ENCODE assay signal across 14 cellular contexts in genomic region chr22:19772673-19773469, GRCh38. TPM values are rescaled to one million over a fixed set of nuclear protein-coding genes. Genes with fewer than 3 reads are reported as not detected.
DNase-seq lines count a peak whose midpoint lies in the region; ATAC-seq, FAIRE-seq and TF ChIP-seq lines count a peak whose summit lies in the region.
"Had no signal": no experiment of that assay in that cellular context is flagged by ENCODE, and none has a peak within 500 bp of the region (broad histone marks: within the 10 kb centered on the region; RNA-seq: fewer than 3 reads in every experiment).

No MANE protein-coding gene starts in this region.

- peak; percentile 70 for DNase-seq in DMS153 (lab: John Stamatoyannopoulos, UW)
- DNase-seq in endothelial cell of umbilical vein (ENCODE audit: low read depth, low spot score): peak; percentile 83
- DNase-seq in smooth muscle cell (lab: John Stamatoyannopoulos, UW; ENCODE audit: unreplicated experiment): no peak
- no peak for DNase-seq in SIG-M5 (lab: John Stamatoyannopoulos, UW)
- DNase-seq: activated effector memory CD4-positive, alpha-beta T cell treated with anti-CD3 and anti-CD28 coated beads, Interleukin-2, amount 50 U/mL, for 16 hours; CD4-positive, CD25-positive, alpha-beta regulatory T cell; endodermal cell; GM23248; T-cell had no signal

- H4K20me1 ChIP-seq in endothelial cell of umbilical vein (replicated peaks; ENCODE audit: control insufficient read depth, extremely low read depth, insufficient read depth, low read length): no peaks in the 10 kb centered on the region
- H4K20me1 ChIP-seq in smooth muscle cell (ENCODE audit: low read depth): no peaks in the 10 kb centered on the region

- no peak for TF ChIP-seq POLR2A in endothelial cell of umbilical vein (IDR thresholded peaks at IDR 0.05; ENCODE audit: low read depth, low read length)

- H2AFZ ChIP-seq in endothelial cell of umbilical vein (ENCODE audit: low read depth, low read length): peak overlapping the region; percentile 39
- H2AFZ ChIP-seq in smooth muscle cell (ENCODE audit: low read depth): no peak overlapping the region
- H2AFZ ChIP-seq: GM23248 had no signal

- H3K9ac ChIP-seq in endothelial cell of umbilical vein (replicated peaks; ENCODE audit: extremely low read depth, insufficient read depth, low read length) (peak overlapping the region; percentile 24), smooth muscle cell (ENCODE audit: low read depth) (no peak overlapping the region)
- H3K9ac ChIP-seq: GM23248 had no signal

- H3K27me3 ChIP-seq in endothelial cell of umbilical vein (ENCODE audit: control insufficient read depth in 2 of 2, insufficient read depth in 2 of 2, low read length in 2 of 2): peaks cover 5 to 7% of the 10 kb centered on the region in 2 experiments
- H3K27me3 ChIP-seq in smooth muscle cell (ENCODE audit: low read depth): peaks cover 70% of the 10 kb centered on the region

- H3K9me1 ChIP-seq in endothelial cell of umbilical vein (replicated peaks; ENCODE audit: control insufficient read depth, extremely low read depth, insufficient read depth, low read length): no peaks in the 10 kb centered on the region

- intact Hi-C loops in endothelial cell of umbilical vein (cut with micrococcal nuclease): loop anchor here (2.0 to 5.0 kb wide), 3 partner anchors 34 to 139 kb away; no protein-coding TSS in a partner anchor

- H3K4me3 ChIP-seq in endothelial cell of umbilical vein (replicated peaks in 1 of 3; ENCODE audit: insufficient read depth in 1 of 3, low read depth in 1 of 3, low read length in 3 of 3): no peak overlapping the region
- no peak overlapping the region for H3K4me3 ChIP-seq in smooth muscle cell
- H3K4me3 ChIP-seq: GM23248, thoracic aorta had no signal

- TF ChIP-seq CTCF in endothelial cell of umbilical vein (IDR thresholded peaks at IDR 0.05; ENCODE audit: extremely low read depth in 1 of 2, insufficient read depth in 1 of 2, low read depth in 1 of 2, low read length in 2 of 2) (peak; percentile 15 to 29), smooth muscle cell (IDR thresholded peaks at IDR 0.05; ENCODE audit: borderline replicate concordance, insufficient read depth, poor library complexity, severe bottlenecking) (no peak)

- H3K4me2 ChIP-seq in endothelial cell of umbilical vein (ENCODE audit: insufficient read depth, low read length) (peak overlapping the region; percentile 9), smooth muscle cell (no peak overlapping the region)

- H3K9me3 ChIP-seq in endothelial cell of umbilical vein (replicated peaks; ENCODE audit: control insufficient read depth, insufficient read depth, low read length): no peaks in the 10 kb centered on the region
- no peaks in the 10 kb centered on the region for H3K9me3 ChIP-seq in smooth muscle cell (replicated peaks; ENCODE audit: low read depth)
- H3K9me3 ChIP-seq: thoracic aorta had no signal

- dilution Hi-C loops in endothelial cell of umbilical vein (cut with MboI; ENCODE audit: extremely low pct_ligation_motif_present, low sequenced_read_pairs): no loop called here

- H3K4me1 ChIP-seq in endothelial cell of umbilical vein (ENCODE audit: control insufficient read depth, extremely low read depth, insufficient read depth, low read length) (peaks cover 12% of the 10 kb centered on the region), smooth muscle cell (ENCODE audit: low read depth) (no peaks in the 10 kb centered on the region)

- FAIRE-seq in endothelial cell of umbilical vein (lab: Jason Lieb, UNC): peak; percentile 87

- POLR2A ChIA-PET in endothelial cell of umbilical vein (lab: Charles Lee): interaction anchor here (0.6 kb wide), 1 partner anchor 148 kb away, joined by 4 read pairs; no protein-coding TSS in a partner anchor

- H3K36me3 ChIP-seq in endothelial cell of umbilical vein (ENCODE audit: control insufficient read depth in 2 of 2, extremely low read depth in 1 of 2, insufficient read depth in 2 of 2, low read length in 2 of 2) (peaks cover 0 to 1% of the 10 kb centered on the region in 2 experiments), smooth muscle cell (ENCODE audit: low read depth) (no peaks in the 10 kb centered on the region)
- H3K36me3 ChIP-seq: thoracic aorta had no signal

- 84% methylated on average over 25 of the region's 25 CpGs for WGBS in smooth muscle cell (ENCODE audit: low lambda C conversion rate)

- ATAC-seq in GM19438 (IDR thresholded peaks at IDR 0.05; ENCODE audit: low read depth, unreplicated experiment): peak; percentile 84
- peak; percentile 67 for ATAC-seq in HG03342 (IDR thresholded peaks at IDR 0.05; ENCODE audit: unreplicated experiment)
- ATAC-seq in GM21576 (IDR thresholded peaks at IDR 0.05; ENCODE audit: unreplicated experiment): no peak
- no peak for ATAC-seq in HG02870 (IDR thresholded peaks at IDR 0.05; ENCODE audit: unreplicated experiment)
- ATAC-seq: T-cell had no signal

- CTCF ChIA-PET in endothelial cell of umbilical vein (lab: Charles Lee): interaction anchor here (0.7 to 2.7 kb wide), 18 partner anchors 9 to 139 kb away, joined by 3 to 28 read pairs (median 4); partner anchors contain the start of gene GP1BB

- H3K79me2 ChIP-seq in endothelial cell of umbilical vein (ENCODE audit: control insufficient read depth, insufficient read depth, low read length) (no peaks in the 10 kb centered on the region), smooth muscle cell (ENCODE audit: low read depth) (no peaks in the 10 kb centered on the region)

- no peak overlapping the region for H3K27ac ChIP-seq in endothelial cell of umbilical vein (ENCODE audit: insufficient read depth, low read depth, low read length)
- no peak overlapping the region for H3K27ac ChIP-seq in smooth muscle cell (ENCODE audit: low read depth)
- H3K27ac ChIP-seq: GM23248, thoracic aorta had no signal

- no TSS peak for BruUV-seq in endothelial cell of umbilical vein (replicated peaks; lab: Mats Ljungman, UMichigan)

- H3F3A ChIP-seq in smooth muscle cell (ENCODE audit: low read depth): no peaks in the 10 kb centered on the region

TF ChIP-seq in endothelial cell of umbilical vein, 7 proteins besides CTCF, POLR2A, EP300 and RAD21:
- TF ChIP-seq, protein P1, sequence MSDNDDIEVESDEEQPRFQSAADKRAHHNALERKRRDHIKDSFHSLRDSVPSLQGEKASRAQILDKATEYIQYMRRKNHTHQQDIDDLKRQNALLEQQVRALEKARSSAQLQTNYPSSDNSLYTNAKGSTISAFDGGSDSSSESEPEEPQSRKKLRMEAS (IDR thresholded peaks at IDR 0.05; ENCODE audit: insufficient read depth, insufficient read length): no peak
- TF ChIP-seq POLR2AphosphoS5 (IDR thresholded peaks at IDR 0.05; ENCODE audit: insufficient read depth, low read depth, low read length) (peak; percentile 28), FOS (IDR thresholded peaks at IDR 0.05; ENCODE audit: borderline replicate concordance, insufficient read depth, low read length) (no peak), JUN (IDR thresholded peaks at IDR 0.05; ENCODE audit: borderline replicate concordance, insufficient read depth, insufficient read length, low read depth) (no peak), GATA2 (IDR thresholded peaks at IDR 0.05; ENCODE audit: insufficient read depth, insufficient read length, low read depth, low read length) (no peak), EZH2 (IDR thresholded peaks at IDR 0.05; ENCODE audit: borderline replicate concordance, low read depth, low read length, severe bottlenecking) (no peak), MYC (IDR thresholded peaks at IDR 0.05; ENCODE audit: low read depth, low read length) (no peak)

RNA-seq across cellular contexts. Expression of gene TBX1, which starts 12.3 kb away (rescaled TPM):
- total RNA-seq in endothelial cell of umbilical vein (30.2 and 38.2 TPM in 2 replicates), smooth muscle cell (not detected in 2 replicates)
- polyA plus RNA-seq in endothelial cell of umbilical vein (8.9 and 11.0 TPM in 2 replicates), smooth muscle cell (not detected in 2 replicates)
- polyA plus RNA-seq in endothelial cell of umbilical vein (2011; cell fraction: cytosol; rRNA removed): 6.3 and 6.6 TPM in 2 replicates
- 28.4 and 44.8 TPM in 2 replicates for polyA plus RNA-seq in endothelial cell of umbilical vein (2011; cell fraction: nucleus; rRNA removed)
- 7.1 and 14.5 TPM in 2 replicates for polyA plus RNA-seq in endothelial cell of umbilical vein (2012)
- 6.0 and 9.7 TPM in 2 replicates for polyA minus RNA-seq in endothelial cell of umbilical vein
- not detected for polyA minus RNA-seq in endothelial cell of umbilical vein (2011; cell fraction: cytosol; rRNA and poly(A)+ RNA removed)
- polyA minus RNA-seq in endothelial cell of umbilical vein (2011; cell fraction: nucleus; rRNA and poly(A)+ RNA removed): 10.4 and 16.9 TPM in 2 replicates
- total RNA-seq: CD4-positive, CD25-positive, alpha-beta regulatory T cell had no signal
- polyA plus RNA-seq: CD4-positive, CD25-positive, alpha-beta regulatory T cell had no signal

RNA-seq across cellular contexts. Expression of gene GP1BB, which starts 49.5 kb away (rescaled TPM):
- total RNA-seq in endothelial cell of umbilical vein: 1.5 and 1.7 TPM in 2 replicates
- 6.2 and 8.3 TPM in 2 replicates for polyA plus RNA-seq in endothelial cell of umbilical vein
- 1.9 and 3.0 TPM in 2 replicates for polyA plus RNA-seq in endothelial cell of umbilical vein (2011; cell fraction: cytosol; rRNA removed)
- polyA plus RNA-seq in endothelial cell of umbilical vein (2011; cell fraction: nucleus; rRNA removed): 6.0 and 11.5 TPM in 2 replicates
- polyA plus RNA-seq in endothelial cell of umbilical vein (2012): 0.98 and 2.3 TPM in 2 replicates
- polyA minus RNA-seq in endothelial cell of umbilical vein: 0.61 and 1.4 TPM in 2 replicates
- polyA minus RNA-seq in endothelial cell of umbilical vein (2011; cell fraction: cytosol; rRNA and poly(A)+ RNA removed): not detected
- 1.5 and 3.8 TPM in 2 replicates for polyA minus RNA-seq in endothelial cell of umbilical vein (2011; cell fraction: nucleus; rRNA and poly(A)+ RNA removed)
- 0.94 and 3.0 TPM in 2 replicates for total RNA-seq in smooth muscle cell
- polyA plus RNA-seq in smooth muscle cell: 6.7 and 9.7 TPM in 2 replicates
- polyA plus RNA-seq: CD4-positive, CD25-positive, alpha-beta regulatory T cell had no signal

RNA-seq across cellular contexts. Expression of gene SEPTIN5, which starts 58.6 kb away (rescaled TPM):
- total RNA-seq in endothelial cell of umbilical vein (31.1 and 33.5 TPM in 2 replicates), smooth muscle cell (19.9 and 26.6 TPM in 2 replicates)
- polyA plus RNA-seq in endothelial cell of umbilical vein (35.8 and 37.8 TPM in 2 replicates), smooth muscle cell (41.5 and 64.1 TPM in 2 replicates)
- 19.1 and 24.3 TPM in 2 replicates for polyA plus RNA-seq in endothelial cell of umbilical vein (2011; cell fraction: cytosol; rRNA removed)
- polyA plus RNA-seq in endothelial cell of umbilical vein (2011; cell fraction: nucleus; rRNA removed): 89.2 and 133 TPM in 2 replicates
- polyA plus RNA-seq in endothelial cell of umbilical vein (2012): 18.2 and 32.5 TPM in 2 replicates
- polyA minus RNA-seq in endothelial cell of umbilical vein: 55.8 and 59.9 TPM in 2 replicates
- not detected for polyA minus RNA-seq in endothelial cell of umbilical vein (2011; cell fraction: cytosol; rRNA and poly(A)+ RNA removed)
- polyA minus RNA-seq in endothelial cell of umbilical vein (2011; cell fraction: nucleus; rRNA and poly(A)+ RNA removed): 21.0 and 36.7 TPM in 2 replicates
- polyA plus RNA-seq: CD4-positive, CD25-positive, alpha-beta regulatory T cell had no signal

Comparison
In these comparisons a context has a peak if more than half of its experiments do, and no peak if none do; other contexts are left out.
1. DNase-seq: peak in DMS153 (single experiment) and endothelial cell of umbilical vein (single experiment); none in smooth muscle cell (single experiment) and SIG-M5 (single experiment).
2. ATAC-seq: peak in GM19438 (single experiment) and HG03342 (single experiment); none in GM21576 (single experiment) and HG02870 (single experiment).
3. RNA of gene TBX1, which starts 12.3 kb away (total RNA-seq): 30.2 to 38.2 TPM in endothelial cell of umbilical vein; not detected in smooth muscle cell; every median in the first group is over 10 times any median in the second.